ENCODE assay signal across 16 cellular contexts in genomic region chr5:169100735-169101075, GRCh38.
A peak's percentile ranks its signal among the peaks of the same experiment; 100 is the strongest.
DNase-seq lines count a peak whose midpoint lies in the region; TF ChIP-seq lines count a peak whose summit lies in the region.
"Had no signal": no experiment of that assay in that cellular context is flagged by ENCODE, and none has a peak within 500 bp of the region (broad histone marks: within the 10 kb centered on the region; RNA-seq: fewer than 3 reads in every experiment).

No MANE protein-coding gene starts in this region.

- no peak for TF ChIP-seq RAD21 in SK-N-SH (IDR thresholded peaks at IDR 0.05; ENCODE audit: low read length)

- no peak overlapping the region for H3K9ac ChIP-seq in SK-N-SH

- H3K4me3 Mint-ChIP-seq in chondrocyte (ENCODE audit: unreplicated experiment): no peak overlapping the region
- H3K4me3 Mint-ChIP-seq: activated naive CD8-positive, alpha-beta T cell treated with anti-CD3 and anti-CD28 coated beads, Interleukin-2, amount 10 ng/mL, durations not matched to agents 7 days and 5 days had no signal

- H2AFZ ChIP-seq in osteoblast (ENCODE audit: low read length) (no peak overlapping the region), SK-N-SH (ENCODE audit: low read depth) (no peak overlapping the region)

- H3K9me2 ChIP-seq in SK-N-SH: no peaks in the 10 kb centered on the region

- POLR2A ChIA-PET in SK-N-SH (lab: Yijun Ruan, JAX): interaction anchor here (2.8 kb wide), 1 partner anchor 48 kb away, joined by 13 read pairs; no protein-coding TSS in a partner anchor

- no peaks in the 10 kb centered on the region for H4K20me1 ChIP-seq in osteoblast (ENCODE audit: insufficient read depth, low read length)
- no peaks in the 10 kb centered on the region for H4K20me1 ChIP-seq in SK-N-SH (ENCODE audit: insufficient read depth)

- TF ChIP-seq CTCF in C4-2B (conservative IDR thresholded peaks at IDR 0.05) (no peak), chondrocyte (IDR thresholded peaks at IDR 0.05) (no peak), osteoblast (IDR thresholded peaks at IDR 0.05; ENCODE audit: extremely low read depth, low read depth, low read length) (no peak), SK-N-SH (IDR thresholded peaks at IDR 0.05) (no peak)

- H3K36me3 ChIP-seq in MG63: no peaks in the 10 kb centered on the region
- no peaks in the 10 kb centered on the region for H3K36me3 ChIP-seq in osteoblast (ENCODE audit: insufficient read depth, low read length)
- peaks cover 3 to 35% of the 10 kb centered on the region in 2 experiments for H3K36me3 ChIP-seq in SK-N-SH (replicated peaks in 1 of 2; ENCODE audit: control insufficient read depth in 1 of 2, insufficient read depth in 2 of 2, low read length in 1 of 2)
- H3K36me3 ChIP-seq: transverse colon had no signal

- peak overlapping the region; percentile 14 for H3K27ac Mint-ChIP-seq in chondrocyte (ENCODE audit: unreplicated experiment)
- H3K27ac Mint-ChIP-seq: activated naive CD8-positive, alpha-beta T cell treated with anti-CD3 and anti-CD28 coated beads, Interleukin-2, amount 10 ng/mL, durations not matched to agents 7 days and 5 days had no signal

- H3K79me2 ChIP-seq in osteoblast (ENCODE audit: insufficient read depth, low read length) (no peaks in the 10 kb centered on the region), SK-N-SH (ENCODE audit: insufficient read depth) (no peaks in the 10 kb centered on the region)

- 87% methylated on average over 2 of the region's 2 CpGs for WGBS in SK-N-SH (ENCODE audit: low lambda C conversion rate)

- peaks cover 24% of the 10 kb centered on the region for H3K4me1 ChIP-seq in osteoblast (ENCODE audit: insufficient read depth, low read length)
- peaks cover 0 to 51% of the 10 kb centered on the region in 2 experiments; a peak in 2 of 4 replicates for H3K4me1 ChIP-seq in SK-N-SH (ENCODE audit: control insufficient read depth in 1 of 2, insufficient read depth in 2 of 2, low read depth in 1 of 2, low read length in 1 of 2)
- H3K4me1 ChIP-seq: psoas muscle had no signal

- H3K27me3 Mint-ChIP-seq in chondrocyte (ENCODE audit: low read depth): no peaks in the 10 kb centered on the region
- H3K27me3 Mint-ChIP-seq: activated naive CD8-positive, alpha-beta T cell treated with anti-CD3 and anti-CD28 coated beads, Interleukin-2, amount 10 ng/mL, durations not matched to agents 7 days and 5 days had no signal

- no peak overlapping the region for H3K4me3 ChIP-seq in MG63
- no peak overlapping the region for H3K4me3 ChIP-seq in osteoblast (ENCODE audit: insufficient read depth, low read length)
- H3K4me3 ChIP-seq in SK-N-SH (ENCODE audit: low read depth in 2 of 2, low read length in 1 of 2): no peak overlapping the region
- H3K4me3 ChIP-seq: psoas muscle, transverse colon had no signal

- CTCF ChIA-PET in SK-N-SH (lab: Yijun Ruan, JAX): interaction anchor here (1.6 to 2.9 kb wide), 5 partner anchors 46 to 202 kb away, joined by 4 to 20 read pairs (median 8); no protein-coding TSS in a partner anchor

- H3K27me3 ChIP-seq in MG63 (no peaks in the 10 kb centered on the region), osteoblast (ENCODE audit: insufficient read depth, low read length) (no peaks in the 10 kb centered on the region), SK-N-SH (ENCODE audit: insufficient read depth) (no peaks in the 10 kb centered on the region)
- H3K27me3 ChIP-seq: transverse colon had no signal

- H3F3A ChIP-seq in SK-N-SH (replicated peaks; ENCODE audit: insufficient read depth): no peaks in the 10 kb centered on the region

- TF ChIP-seq EP300 in SK-N-SH (IDR thresholded peaks at IDR 0.05; ENCODE audit: borderline replicate concordance in 1 of 2, low read depth in 1 of 2, low read length in 1 of 2): no peak

- no peak overlapping the region for H3K4me2 ChIP-seq in osteoblast (ENCODE audit: insufficient read depth, low read length)
- H3K4me2 ChIP-seq in SK-N-SH: no peak overlapping the region

- H3K9me3 Mint-ChIP-seq in chondrocyte (ENCODE audit: low read depth): no peaks in the 10 kb centered on the region
- H3K9me3 Mint-ChIP-seq: activated naive CD8-positive, alpha-beta T cell treated with anti-CD3 and anti-CD28 coated beads, Interleukin-2, amount 10 ng/mL, durations not matched to agents 7 days and 5 days had no signal

- DNase-seq in MG63 (peak; percentile 77), chondrocyte (ENCODE audit: low spot score) (no peak), osteoblast (ENCODE audit: insufficient read length, low spot score, missing footprints) (peak; percentile 92), SK-N-SH (no peak), NCI-H2029 (lab: John Stamatoyannopoulos, UW) (no peak), CD1c-positive myeloid dendritic cell (ENCODE audit: extremely low spot score) (no peak), GM19238 (ENCODE audit: insufficient read length, low spot score) (no peak)
- DNase-seq: activated naive CD8-positive, alpha-beta T cell treated with anti-CD3 and anti-CD28 coated beads, Interleukin-2, amount 10 ng/mL, durations not matched to agents 7 days and 5 days; C1 segment of cervical spinal cord; effector CD4-positive, alpha-beta T cell; hypothalamus; IMR-90; NCI-H187 treated with DMSO at 0.1 percent for 48 hours; psoas muscle; transverse colon had no signal

- H3K36me3 Mint-ChIP-seq in chondrocyte (ENCODE audit: low read depth): peaks cover 3% of the 10 kb centered on the region
- H3K36me3 Mint-ChIP-seq: activated naive CD8-positive, alpha-beta T cell treated with anti-CD3 and anti-CD28 coated beads, Interleukin-2, amount 10 ng/mL, durations not matched to agents 7 days and 5 days had no signal

- peaks cover 63% of the 10 kb centered on the region for H3K4me1 Mint-ChIP-seq in chondrocyte (ENCODE audit: low read depth)
- H3K4me1 Mint-ChIP-seq: activated naive CD8-positive, alpha-beta T cell treated with anti-CD3 and anti-CD28 coated beads, Interleukin-2, amount 10 ng/mL, durations not matched to agents 7 days and 5 days had no signal

- H3K9me3 ChIP-seq in MG63 (no peaks in the 10 kb centered on the region), osteoblast (ENCODE audit: low read depth, low read length) (no peaks in the 10 kb centered on the region), SK-N-SH (no peaks in the 10 kb centered on the region)
- H3K9me3 ChIP-seq: psoas muscle, transverse colon had no signal

- H3K27ac ChIP-seq in C4-2B (peak overlapping the region; percentile 23; the same call in 1 of the 2 replicates), osteoblast (ENCODE audit: low read depth, low read length) (no peak overlapping the region), SK-N-SH (ENCODE audit: low read depth in 2 of 2, low read length in 1 of 2) (peak overlapping the region in 1 of 2 experiments; percentile 98; a peak in 2 of 4 replicates)
- H3K27ac ChIP-seq: psoas muscle, transverse colon had no signal

TF ChIP-seq in SK-N-SH, 30 proteins besides CTCF, POLR2A, EP300 and RAD21:
- no peak for TF ChIP-seq RFX5 (IDR thresholded peaks at IDR 0.05; ENCODE audit: low read length)
- TF ChIP-seq, protein P1, sequence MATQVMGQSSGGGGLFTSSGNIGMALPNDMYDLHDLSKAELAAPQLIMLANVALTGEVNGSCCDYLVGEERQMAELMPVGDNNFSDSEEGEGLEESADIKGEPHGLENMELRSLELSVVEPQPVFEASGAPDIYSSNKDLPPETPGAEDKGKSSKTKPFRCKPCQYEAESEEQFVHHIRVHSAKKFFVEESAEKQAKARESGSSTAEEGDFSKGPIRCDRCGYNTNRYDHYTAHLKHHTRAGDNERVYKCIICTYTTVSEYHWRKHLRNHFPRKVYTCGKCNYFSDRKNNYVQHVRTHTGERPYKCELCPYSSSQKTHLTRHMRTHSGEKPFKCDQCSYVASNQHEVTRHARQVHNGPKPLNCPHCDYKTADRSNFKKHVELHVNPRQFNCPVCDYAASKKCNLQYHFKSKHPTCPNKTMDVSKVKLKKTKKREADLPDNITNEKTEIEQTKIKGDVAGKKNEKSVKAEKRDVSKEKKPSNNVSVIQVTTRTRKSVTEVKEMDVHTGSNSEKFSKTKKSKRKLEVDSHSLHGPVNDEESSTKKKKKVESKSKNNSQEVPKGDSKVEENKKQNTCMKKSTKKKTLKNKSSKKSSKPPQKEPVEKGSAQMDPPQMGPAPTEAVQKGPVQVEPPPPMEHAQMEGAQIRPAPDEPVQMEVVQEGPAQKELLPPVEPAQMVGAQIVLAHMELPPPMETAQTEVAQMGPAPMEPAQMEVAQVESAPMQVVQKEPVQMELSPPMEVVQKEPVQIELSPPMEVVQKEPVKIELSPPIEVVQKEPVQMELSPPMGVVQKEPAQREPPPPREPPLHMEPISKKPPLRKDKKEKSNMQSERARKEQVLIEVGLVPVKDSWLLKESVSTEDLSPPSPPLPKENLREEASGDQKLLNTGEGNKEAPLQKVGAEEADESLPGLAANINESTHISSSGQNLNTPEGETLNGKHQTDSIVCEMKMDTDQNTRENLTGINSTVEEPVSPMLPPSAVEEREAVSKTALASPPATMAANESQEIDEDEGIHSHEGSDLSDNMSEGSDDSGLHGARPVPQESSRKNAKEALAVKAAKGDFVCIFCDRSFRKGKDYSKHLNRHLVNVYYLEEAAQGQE (IDR thresholded peaks at IDR 0.05; ENCODE audit: low read depth, low read length): no peak
- TF ChIP-seq POLR2AphosphoS5 (IDR thresholded peaks at IDR 0.05; ENCODE audit: low read depth, low read length): no peak
- TF ChIP-seq CHD2 (IDR thresholded peaks at IDR 0.05; ENCODE audit: low read length, partially characterized antibody): no peak
- TF ChIP-seq RCOR1 (IDR thresholded peaks at IDR 0.05; ENCODE audit: low read length): no peak
- TF ChIP-seq SMC3 (IDR thresholded peaks at IDR 0.05; ENCODE audit: low read depth, low read length): no peak
- TF ChIP-seq TEAD4 (IDR thresholded peaks at IDR 0.05; ENCODE audit: borderline replicate concordance, insufficient read depth): no peak
- TF ChIP-seq GATA2 (CRISPR knock-in tag; IDR thresholded peaks at IDR 0.05): no peak
- TF ChIP-seq IRF3 (IDR thresholded peaks at IDR 0.05; ENCODE audit: low read depth, low read length): no peak

Comparison
In these comparisons a context has a peak if more than half of its experiments do, and no peak if none do; other contexts are left out.
1. DNase-seq: peak in MG63 (single experiment) and osteoblast (single experiment); none in chondrocyte (single experiment), SK-N-SH (single experiment), NCI-H2029 (single experiment), CD1c-positive myeloid dendritic cell (single experiment) and GM19238 (single experiment).